ENCODE assay signal across 9 cellular contexts in the genomic region with DNA sequence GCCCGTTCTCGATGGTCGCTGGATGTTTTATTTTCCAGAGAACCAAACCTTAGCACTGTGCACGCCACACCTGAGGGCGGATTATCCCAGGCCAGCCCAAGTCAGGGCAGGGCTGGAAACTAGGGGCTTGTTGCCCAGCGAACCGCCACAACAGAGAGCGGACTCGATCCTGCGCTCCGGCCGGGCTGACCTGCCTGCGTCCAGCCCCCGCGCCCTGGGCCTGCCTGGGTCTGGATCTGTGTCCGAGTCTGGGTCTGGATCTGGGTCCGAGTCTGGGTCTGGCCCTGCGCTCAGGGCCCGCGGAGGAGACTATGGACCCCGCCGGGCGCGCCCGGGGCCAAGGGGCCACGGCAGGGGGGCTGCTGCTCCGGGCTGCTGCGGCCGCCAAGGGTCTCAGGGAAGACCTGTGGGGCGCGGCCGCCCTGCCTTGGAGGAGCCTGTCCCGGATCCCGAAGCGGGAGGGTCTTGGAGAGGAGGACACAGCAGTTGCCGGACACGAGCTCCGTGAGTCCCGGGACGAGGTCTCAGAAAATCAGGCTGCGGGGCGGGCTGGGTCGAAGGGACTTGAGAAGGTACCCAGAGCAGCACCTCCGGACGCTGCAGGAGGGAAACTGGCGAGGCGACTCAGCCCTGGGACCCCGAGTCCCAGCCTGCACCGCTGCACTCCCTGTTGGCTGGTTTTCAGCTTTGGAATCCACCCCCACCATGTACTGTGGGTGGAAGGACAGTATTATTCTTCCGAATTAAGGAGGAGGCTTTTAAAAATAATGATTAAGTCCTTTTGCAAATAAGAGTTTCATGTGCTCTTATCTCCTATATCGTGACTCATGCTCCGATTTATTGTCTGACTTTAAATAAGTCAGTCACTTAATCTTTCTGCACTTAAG. TPM values are rescaled to one million over a fixed set of nuclear protein-coding genes. Genes with fewer than 3 reads are reported as not detected.
DNase-seq lines count a peak whose midpoint lies in the region; ATAC-seq and TF ChIP-seq lines count a peak whose summit lies in the region.
"Had no signal": no experiment of that assay in that cellular context is flagged by ENCODE, and none has a peak within 500 bp of the region (broad histone marks: within the 10 kb centered on the region; RNA-seq: fewer than 3 reads in every experiment).

A gene (plus strand): TSS at position 130 of the 887 bp plus-strand sequence. CDS start 182 bp downstream, at position 312.

- no peaks in the 10 kb centered on the region; the same call in 1 of the 2 replicates for H3K36me3 ChIP-seq in ACC112 (ENCODE audit: insufficient read depth, low read length)

- TF ChIP-seq CTCF in H9 (conservative IDR thresholded peaks at IDR 0.05) = no peak

- H3K27me3 Mint-ChIP-seq in H9 (ENCODE audit: low read depth) = 0 out of 2 replicates have a peak, but pooled peaks cover 3% of the 10 kb centered on the region
- H3K27me3 Mint-ChIP-seq in central memory CD8-positive, alpha-beta T cell = no peaks in the 10 kb centered on the region

- H3K23me2 ChIP-seq in H9 (ENCODE audit: insufficient read length, low read depth, low read length, poor library complexity, severe bottlenecking) = peaks cover 11% of the 10 kb centered on the region

- H3K79me1 ChIP-seq in H9 (ENCODE audit: insufficient read depth, low read depth, low read length, poor library complexity, severe bottlenecking) = no peaks in the 10 kb centered on the region

- peak within 1 kb of the TSS; percentile 93 for H3K4me2 ChIP-seq in H9 (ENCODE audit: insufficient read depth, insufficient read length, low read length)

- no peak within 1 kb of the TSS for H2BK120ac ChIP-seq in H9 (ENCODE audit: low read depth, low read length, poor library complexity, severe bottlenecking)

- no peak within 1 kb of the TSS for H3T11ph ChIP-seq in H9 (ENCODE audit: low read length)

- H3K4me1 Mint-ChIP-seq in H9 = peaks cover 35 to 45% of the 10 kb centered on the region in 2 experiments
- H3K4me1 Mint-ChIP-seq in central memory CD8-positive, alpha-beta T cell = peaks cover 7% of the 10 kb centered on the region
- H3K4me1 Mint-ChIP-seq in stimulated activated effector memory CD8-positive, alpha-beta T cell treated with anti-CD3 and anti-CD28 coated beads, Interleukin-12 subunit alpha, Interleukin-12 subunit beta, amount 100 ng/mL, for 72 hours = no peaks in the 10 kb centered on the region

- peak; percentile 66 for DNase-seq in H9
- DNase-seq in central memory CD8-positive, alpha-beta T cell (ENCODE audit: low spot score in 2 of 2) = no peak
- peak; percentile 38 to 60 for DNase-seq in left colon
- DNase-seq in stimulated activated effector memory CD8-positive, alpha-beta T cell treated with anti-CD3 and anti-CD28 coated beads, Interleukin-12 subunit alpha, Interleukin-12 subunit beta, amount 100 ng/mL, for 72 hours (ENCODE audit: low spot score in 2 of 2) = peak in 1 of 2 donors; percentile 61
- no peak for DNase-seq in NCI-H1436 treated with DMSO at 0.1 percent for 48 hours (lab: John Stamatoyannopoulos, UW)
- DNase-seq: activated T-cell treated with anti-CD3 and anti-CD28 coated beads, Interleukin-2, amount 50 U/mL, for 4 hours had no signal

- H3K56ac ChIP-seq in H9 (ENCODE audit: insufficient read length, low read depth, low read length) = no peak within 1 kb of the TSS

- H3K4ac ChIP-seq in H9 (ENCODE audit: low read depth, low read length) = peak within 1 kb of the TSS; percentile 79

- peak within 1 kb of the TSS in 1 of 3 experiments; percentile 91; a peak in 2 of 7 replicates for H3K27ac Mint-ChIP-seq in H9
- no peak within 1 kb of the TSS for H3K27ac Mint-ChIP-seq in central memory CD8-positive, alpha-beta T cell (ENCODE audit: low read depth)
- H3K27ac Mint-ChIP-seq in stimulated activated effector memory CD8-positive, alpha-beta T cell treated with anti-CD3 and anti-CD28 coated beads, Interleukin-12 subunit alpha, Interleukin-12 subunit beta, amount 100 ng/mL, for 72 hours = no peak within 1 kb of the TSS

- no CpG with 5 or more reads among the region's 52 CpGs for WGBS in H9 (ENCODE audit: extremely low coverage, insufficient read length, low lambda C conversion rate)

- H3K9me3 Mint-ChIP-seq in H9 = no peaks in the 10 kb centered on the region
- H3K9me3 Mint-ChIP-seq in central memory CD8-positive, alpha-beta T cell = no peaks in the 10 kb centered on the region
- no peaks in the 10 kb centered on the region for H3K9me3 Mint-ChIP-seq in stimulated activated effector memory CD8-positive, alpha-beta T cell treated with anti-CD3 and anti-CD28 coated beads, Interleukin-12 subunit alpha, Interleukin-12 subunit beta, amount 100 ng/mL, for 72 hours
- H3K9me3 Mint-ChIP-seq: activated T-cell treated with anti-CD3 and anti-CD28 coated beads, Interleukin-2, amount 50 U/mL, for 4 hours had no signal

- H2BK15ac ChIP-seq in H9 (ENCODE audit: low read depth, low read length) = no peak within 1 kb of the TSS; the same call in 1 of the 2 replicates

- H2BK5ac ChIP-seq in H9 (ENCODE audit: insufficient read length, low read length) = no peak within 1 kb of the TSS

- no peak within 1 kb of the TSS for H2BK20ac ChIP-seq in H9 (ENCODE audit: low read depth, low read length, poor library complexity, severe bottlenecking)

- no peaks in the 10 kb centered on the region for H3K4me1 ChIP-seq in ACC112 (ENCODE audit: control insufficient read depth, insufficient read depth, low read length, unreplicated experiment)
- peaks cover 3% of the 10 kb centered on the region; the same call in 1 of the 2 replicates for H3K4me1 ChIP-seq in H9 (ENCODE audit: insufficient read depth, low read length)

- H3K27ac ChIP-seq in ACC112 (ENCODE audit: low read depth, low read length) = no peak within 1 kb of the TSS
- no peak within 1 kb of the TSS for H3K27ac ChIP-seq in H9 (ENCODE audit: insufficient read length, low read depth, low read length)

- H3K36me3 Mint-ChIP-seq in H9 (ENCODE audit: insufficient read depth in 1 of 3, low read depth in 3 of 3) = no peaks in the 10 kb centered on the region
- H3K36me3 Mint-ChIP-seq in central memory CD8-positive, alpha-beta T cell (ENCODE audit: insufficient read depth) = peaks cover 3% of the 10 kb centered on the region
- no peaks in the 10 kb centered on the region for H3K36me3 Mint-ChIP-seq in stimulated activated effector memory CD8-positive, alpha-beta T cell treated with anti-CD3 and anti-CD28 coated beads, Interleukin-12 subunit alpha, Interleukin-12 subunit beta, amount 100 ng/mL, for 72 hours

- H3K9me3 ChIP-seq in H9 (ENCODE audit: control insufficient read depth, low read depth, low read length) = no peaks in the 10 kb centered on the region

- H2BK12ac ChIP-seq in H9 (ENCODE audit: insufficient read length, low read depth, low read length) = no peak within 1 kb of the TSS

- H4K91ac ChIP-seq in H9 (ENCODE audit: insufficient read length, low read depth, low read length) = no peak within 1 kb of the TSS

- no peaks in the 10 kb centered on the region for H3K79me2 ChIP-seq in ACC112 (ENCODE audit: control insufficient read depth, insufficient read depth, low read length, unreplicated experiment)
- H3K79me2 ChIP-seq in H9 (ENCODE audit: insufficient read depth, low read length) = no peaks in the 10 kb centered on the region; the same call in 1 of the 2 replicates

- peak within 1 kb of the TSS; percentile 81 for H3K4me3 ChIP-seq in ACC112 (ENCODE audit: low read depth, low read length)

- intact Hi-C loops in left colon (cut with DNase I, micrococcal nuclease) = no loop called here

- ATAC-seq in central memory CD8-positive, alpha-beta T cell (replicated peaks; ENCODE audit: extremely low read depth, poor library complexity, severe bottlenecking) = peak; percentile 50
- peak; percentile 77 for ATAC-seq in left colon
- ATAC-seq in stimulated activated effector memory CD8-positive, alpha-beta T cell treated with anti-CD3 and anti-CD28 coated beads, Interleukin-12 subunit alpha, Interleukin-12 subunit beta, amount 100 ng/mL, for 72 hours = peak; percentile 24
- no peak for ATAC-seq in HG03097 (IDR thresholded peaks at IDR 0.05; ENCODE audit: low FRiP score, unreplicated experiment)
- no peak for ATAC-seq in HG03457 (IDR thresholded peaks at IDR 0.05; ENCODE audit: unreplicated experiment)

- H2AFZ ChIP-seq in ACC112 (ENCODE audit: low read length, unreplicated experiment) = peak within 1 kb of the TSS; percentile 64
- peak within 1 kb of the TSS; percentile 56 for H2AFZ ChIP-seq in H9 (ENCODE audit: low read length)

- H4K8ac ChIP-seq in H9 (replicated peaks; ENCODE audit: insufficient read length, low read depth, low read length) = no peak within 1 kb of the TSS

- H3K23ac ChIP-seq in H9 (ENCODE audit: insufficient read length, low read depth, low read length) = no peak within 1 kb of the TSS

- no peaks in the 10 kb centered on the region for H3K27me3 ChIP-seq in ACC112 (ENCODE audit: insufficient read depth, low read length)
- no peaks in the 10 kb centered on the region for H3K27me3 ChIP-seq in H9 (ENCODE audit: insufficient read depth, low read length)

- H3K18ac ChIP-seq in H9 (ENCODE audit: insufficient read length, low read depth, low read length) = peak within 1 kb of the TSS; percentile 93

- H4K5ac ChIP-seq in H9 (ENCODE audit: insufficient read length, low read depth, low read length) = no peak within 1 kb of the TSS

- peak within 1 kb of the TSS; percentile 74 to 84 for H3K4me3 Mint-ChIP-seq in H9
- H3K4me3 Mint-ChIP-seq in central memory CD8-positive, alpha-beta T cell = peak within 1 kb of the TSS; percentile 58
- H3K4me3 Mint-ChIP-seq in stimulated activated effector memory CD8-positive, alpha-beta T cell treated with anti-CD3 and anti-CD28 coated beads, Interleukin-12 subunit alpha, Interleukin-12 subunit beta, amount 100 ng/mL, for 72 hours = no peak within 1 kb of the TSS
- H3K4me3 Mint-ChIP-seq: activated T-cell treated with anti-CD3 and anti-CD28 coated beads, Interleukin-2, amount 50 U/mL, for 4 hours had no signal

- H3K9ac ChIP-seq in H9 (ENCODE audit: extremely low read depth, insufficient read length, low read length) = peak within 1 kb of the TSS; percentile 50

- H2AK5ac ChIP-seq in H9 (ENCODE audit: insufficient read length, low read length) = no peak within 1 kb of the TSS

- no peaks in the 10 kb centered on the region for H4K20me1 ChIP-seq in H9 (ENCODE audit: control insufficient read depth, insufficient read depth, insufficient read length)

- H3K14ac ChIP-seq in H9 (ENCODE audit: insufficient read depth, low read length) = peak within 1 kb of the TSS; percentile 91

RNA-seq across cellular contexts. Expression of the gene that starts here (rescaled TPM):
- total RNA-seq in H9 (2021) = 0.33 and 0.44 TPM in 2 replicates
- total RNA-seq in left colon = 1 to 10 TPM; 7.1 to 8.6 TPM

Comparison
In these comparisons a context has a peak if more than half of its experiments do, and no peak if none do; other contexts are left out.
1. Peak in DNase-seq, H3K9ac ChIP-seq and H3K4me2 ChIP-seq in H9; RNA of the gene not detected or under 1 TPM.
2. DNase-seq: peak in left colon (2 of 2); none in central memory CD8-positive, alpha-beta T cell (0 of 2) and NCI-H1436 treated with DMSO at 0.1 percent for 48 hours (single experiment).
3. ATAC-seq: peak in central memory CD8-positive, alpha-beta T cell (single experiment), left colon (single experiment) and stimulated activated effector memory CD8-positive, alpha-beta T cell treated with anti-CD3 and anti-CD28 coated beads, Interleukin-12 subunit alpha, Interleukin-12 subunit beta, amount 100 ng/mL, for 72 hours (single experiment); none in HG03097 (single experiment) and HG03457 (single experiment).